15 cellular contexts compared by ENCODE assay signal in genomic region chr4:100164808-100165760, GRCh38. TPM values are rescaled to one million over a fixed set of nuclear protein-coding genes. Genes with fewer than 3 reads are reported as not detected.
A peak's percentile ranks its signal among the peaks of the same experiment; 100 is the strongest.
DNase-seq lines count a peak whose midpoint lies in the region; ATAC-seq and TF ChIP-seq lines count a peak whose summit lies in the region.
"Had no signal": no experiment of that assay in that cellular context is flagged by ENCODE, and none has a peak within 500 bp of the region (broad histone marks: within the 10 kb centered on the region; RNA-seq: fewer than 3 reads in every experiment).

No MANE protein-coding gene starts in this region.

- peaks cover 70% of the 10 kb centered on the region for H3K4me1 ChIP-seq in BLaER1
- H3K4me1 ChIP-seq: A549 had no signal

- H3K36me3 Mint-ChIP-seq in nephron (ENCODE audit: low read depth): no peaks in the 10 kb centered on the region
- H3K36me3 Mint-ChIP-seq in effector memory CD8-positive, alpha-beta T cell (ENCODE audit: insufficient read depth): no peaks in the 10 kb centered on the region
- no peaks in the 10 kb centered on the region for H3K36me3 Mint-ChIP-seq in MCF 10A (ENCODE audit: insufficient read depth, unreplicated experiment)
- no peaks in the 10 kb centered on the region for H3K36me3 Mint-ChIP-seq in chondrocyte (ENCODE audit: low read depth)
- H3K36me3 Mint-ChIP-seq: CD14-positive monocyte had no signal

- peaks cover 8% of the 10 kb centered on the region for H3K9me3 Mint-ChIP-seq in nephron
- peaks cover 0 to 3% of the 10 kb centered on the region in 2 donors for H3K9me3 Mint-ChIP-seq in effector memory CD8-positive, alpha-beta T cell
- H3K9me3 Mint-ChIP-seq in MCF 10A (ENCODE audit: unreplicated experiment): no peaks in the 10 kb centered on the region
- H3K9me3 Mint-ChIP-seq in chondrocyte (ENCODE audit: low read depth): peaks cover 11% of the 10 kb centered on the region

- ATAC-seq in GM19351 (IDR thresholded peaks at IDR 0.05; ENCODE audit: unreplicated experiment): peak; percentile 10
- ATAC-seq in effector memory CD8-positive, alpha-beta T cell (replicated peaks): no peak
- ATAC-seq: A549 had no signal

- POLR2A ChIA-PET in MCF 10A (lab: Yijun Ruan, JAX): no interaction called here

- peaks cover 55% of the 10 kb centered on the region for H3K9me3 ChIP-seq in BLaER1
- H3K9me3 ChIP-seq: A549 had no signal

- H3K9ac ChIP-seq in BLaER1: peak overlapping the region; percentile 61; the same call in 1 of the 2 replicates

- H3K36me3 ChIP-seq in BLaER1: no peaks in the 10 kb centered on the region

- BruUV-seq in MCF 10A (replicated peaks; lab: Mats Ljungman, UMichigan): no TSS peak

- H3K4me3 Mint-ChIP-seq in nephron (peak overlapping the region in 1 of 3 experiments; percentile 34), MCF 10A (ENCODE audit: unreplicated experiment) (no peak overlapping the region), chondrocyte (ENCODE audit: unreplicated experiment) (no peak overlapping the region)
- no peak overlapping the region for H3K4me3 Mint-ChIP-seq in effector memory CD8-positive, alpha-beta T cell
- H3K4me3 Mint-ChIP-seq: CD14-positive monocyte had no signal

- H3K27ac Mint-ChIP-seq in nephron (peak overlapping the region; percentile 24 to 57 (median 40)), MCF 10A (ENCODE audit: low read depth, unreplicated experiment) (no peak overlapping the region), chondrocyte (ENCODE audit: unreplicated experiment) (no peak overlapping the region)
- H3K27ac Mint-ChIP-seq in effector memory CD8-positive, alpha-beta T cell: peak overlapping the region in 1 of 2 donors; percentile 32
- H3K27ac Mint-ChIP-seq: CD14-positive monocyte had no signal

- peak overlapping the region; percentile 77 for H3K4me2 ChIP-seq in BLaER1
- H3K4me2 ChIP-seq: A549 had no signal

- TF ChIP-seq CTCF in nephron (IDR thresholded peaks at IDR 0.05; ENCODE audit: unreplicated experiment in 3 of 3): no peak
- TF ChIP-seq CTCF in MCF 10A (IDR thresholded peaks at IDR 0.05; ENCODE audit: unreplicated experiment): no peak
- no peak for TF ChIP-seq CTCF in chondrocyte (IDR thresholded peaks at IDR 0.05)

- DNase-seq in NCI-H82 treated with DMSO at 0.1 percent for 48 hours (lab: John Stamatoyannopoulos, UW; ENCODE audit: unreplicated experiment) (peak; percentile 8), MCF 10A (ENCODE audit: unreplicated experiment) (no peak), chondrocyte (ENCODE audit: low spot score) (no peak)
- DNase-seq in effector memory CD8-positive, alpha-beta T cell: no peak
- DNase-seq: COR-L47, NCI-H1417 treated with DMSO at 0.1 percent for 48 hours, NCI-H1930, NCI-H510A treated with DMSO at 0.1 percent for 48 hours, SIG-M5 had no signal

- CTCF ChIA-PET in MCF 10A (lab: Yijun Ruan, JAX): interaction anchor here (0.7 kb wide), 1 partner anchor 404 kb away, joined by 3 read pairs; no protein-coding TSS in a partner anchor

- H3K27ac ChIP-seq in BLaER1: peak overlapping the region; percentile 82
- H3K27ac ChIP-seq: A549 had no signal

- no peaks in the 10 kb centered on the region for H3K27me3 ChIP-seq in BLaER1

- peaks cover 23% of the 10 kb centered on the region for H3K4me1 Mint-ChIP-seq in nephron
- H3K4me1 Mint-ChIP-seq in effector memory CD8-positive, alpha-beta T cell (ENCODE audit: low read depth in 2 of 2): peaks cover 0 to 15% of the 10 kb centered on the region in 2 donors
- H3K4me1 Mint-ChIP-seq in MCF 10A (ENCODE audit: insufficient read depth, unreplicated experiment): peaks cover 7% of the 10 kb centered on the region
- peaks cover 34% of the 10 kb centered on the region for H3K4me1 Mint-ChIP-seq in chondrocyte (ENCODE audit: low read depth)
- H3K4me1 Mint-ChIP-seq: CD14-positive monocyte had no signal

- intact Hi-C loops in MCF 10A (cut with micrococcal nuclease): no loop called here

- H3K4me3 ChIP-seq in BLaER1: peak overlapping the region; percentile 41; the same call in 1 of the 2 replicates
- H3K4me3 ChIP-seq: A549 had no signal

- no peaks in the 10 kb centered on the region for H4K20me1 ChIP-seq in BLaER1

- H3K27me3 Mint-ChIP-seq in nephron (ENCODE audit: low read depth): no peaks in the 10 kb centered on the region
- H3K27me3 Mint-ChIP-seq in effector memory CD8-positive, alpha-beta T cell: peaks cover 0 to 3% of the 10 kb centered on the region in 2 donors
- no peaks in the 10 kb centered on the region for H3K27me3 Mint-ChIP-seq in MCF 10A (ENCODE audit: insufficient read depth, unreplicated experiment)
- no peaks in the 10 kb centered on the region for H3K27me3 Mint-ChIP-seq in chondrocyte (ENCODE audit: low read depth)

RNA-seq across cellular contexts. Expression of gene DDIT4L, which starts 25.2 kb away (rescaled TPM):
- total RNA-seq in MCF 10A (2022) (0.22 and 0.23 TPM in 2 replicates), chondrocyte (0.20 to 0.38 TPM in 2 of 3 replicates, not detected in the other)
- total RNA-seq: RPMI7951 had no signal

Comparison
In these comparisons a context has a peak if more than half of its experiments do, and no peak if none do; other contexts are left out.
1. H3K27ac Mint-ChIP-seq: peak in nephron (3 of 3); none in MCF 10A (single experiment) and chondrocyte (single experiment).